2 cellular contexts compared by ENCODE assay signal in genomic region chr11:73856001-73856663, GRCh38.
TF ChIP-seq lines count a peak whose summit lies in the region.

No MANE protein-coding gene starts in this region.

TF ChIP-seq in GM23338, 12 proteins besides CTCF, POLR2A, EP300 and RAD21:
- TF ChIP-seq ZNF462 (CRISPR knock-in tag; IDR thresholded peaks at IDR 0.05) (no peak), NANOG (IDR thresholded peaks at IDR 0.05; ENCODE audit: borderline replicate concordance) (no peak), POLR2AphosphoS5 (IDR thresholded peaks at IDR 0.05; ENCODE audit: low read depth) (no peak), ZNF331 (CRISPR knock-in tag; IDR thresholded peaks at IDR 0.05; ENCODE audit: low read depth) (no peak), REST (IDR thresholded peaks at IDR 0.05; ENCODE audit: unreplicated experiment) (no peak), EZH2 (IDR thresholded peaks at IDR 0.05; ENCODE audit: low read depth, unreplicated experiment) (no peak), ZNF114 (CRISPR knock-in tag; IDR thresholded peaks at IDR 0.05) (no peak), JUNB (IDR thresholded peaks at IDR 0.05; ENCODE audit: unreplicated experiment) (no peak), EZH2phosphoT487 (IDR thresholded peaks at IDR 0.05; ENCODE audit: unreplicated experiment) (no peak), ETS1 (IDR thresholded peaks at IDR 0.05) (no peak), STAT1 (IDR thresholded peaks at IDR 0.05; ENCODE audit: unreplicated experiment) (no peak), CREB1 (CRISPR knock-in tag; IDR thresholded peaks at IDR 0.05; ENCODE audit: low read depth) (no peak)

TF ChIP-seq in neural cell, 6 proteins besides CTCF, POLR2A, EP300 and RAD21 (continued from another document):
- no peak for TF ChIP-seq REST (IDR thresholded peaks at IDR 0.05; ENCODE audit: borderline replicate concordance)
